Comparison of ENCODE assay signal across 27 cellular contexts in the genomic region with DNA sequence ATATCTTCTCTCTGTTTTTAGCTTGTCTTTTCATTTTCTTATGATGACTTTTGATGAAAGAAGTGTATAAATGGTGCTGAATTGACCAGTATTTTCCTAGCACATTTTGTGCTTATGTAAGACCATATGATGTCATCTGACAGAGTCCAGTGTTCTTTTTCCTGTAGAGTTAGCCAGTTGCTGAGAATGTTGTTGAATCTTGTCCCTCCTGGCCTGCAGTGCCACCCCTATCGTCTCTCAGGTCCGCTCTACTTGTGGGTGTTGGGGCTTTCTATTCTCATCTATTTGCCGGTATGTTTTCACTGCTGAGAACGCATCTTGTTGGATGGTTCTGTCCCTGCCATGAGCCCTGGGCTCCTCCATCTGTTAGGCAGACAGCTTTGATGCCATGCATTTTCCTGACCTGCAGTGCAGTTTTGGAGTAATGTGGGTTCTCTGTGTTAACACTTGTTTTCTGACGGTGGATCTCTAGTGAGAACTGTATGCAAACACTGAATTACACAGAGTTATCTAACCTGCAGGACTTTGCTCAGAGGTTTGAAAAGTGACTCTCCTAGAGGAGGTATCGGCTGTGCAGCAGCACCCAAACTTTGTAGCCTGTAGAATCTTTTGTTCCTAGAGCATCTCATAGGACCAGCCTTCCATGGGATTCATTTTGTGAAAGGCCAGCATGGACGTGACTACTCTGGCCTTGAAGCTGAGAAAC. TPM values are rescaled to one million over a fixed set of nuclear protein-coding genes. Genes with fewer than 3 reads are reported as not detected.
"Had no signal": no experiment of that assay in that cellular context is flagged by ENCODE, and none has a peak within 500 bp of the region (broad histone marks: within the 10 kb centered on the region; RNA-seq: fewer than 3 reads in every experiment).

No MANE protein-coding gene starts in this region.

- H3K4me1 Mint-ChIP-seq: natural killer cell, neural progenitor cell had no signal

- H3K9ac ChIP-seq: neural progenitor cell, parathyroid adenoma had no signal

- H3K79me2 ChIP-seq: parathyroid adenoma had no signal

- H3K4me2 ChIP-seq: neural progenitor cell had no signal

- H3K27me3 Mint-ChIP-seq: activated CD8-positive, alpha-beta T cell treated with anti-CD3 and anti-CD28 coated beads for 36 hours; effector memory CD8-positive, alpha-beta T cell; T-helper 17 cell had no signal

- H3K9me3 ChIP-seq: body of pancreas, heart right ventricle, left lung, thoracic aorta had no signal

- H2AFZ ChIP-seq: neural progenitor cell, parathyroid adenoma had no signal

- H3K4me1 ChIP-seq: body of pancreas, left lung, neural progenitor cell, parathyroid adenoma had no signal

- H3K27me3 ChIP-seq: body of pancreas, heart right ventricle, left lung, neural progenitor cell had no signal

- DNase-seq: activated CD4-positive, alpha-beta T cell treated with anti-CD3 and anti-CD28 coated beads, Interleukin-2, amount 50 U/mL, for 1 hour; activated CD8-positive, alpha-beta T cell treated with anti-CD3 and anti-CD28 coated beads for 36 hours; activated naive CD4-positive, alpha-beta T cell; activated T-cell treated with anti-CD3 and anti-CD28 coated beads, Interleukin-2, amount 50 U/mL, for 4 hours; aorta; body of pancreas; cortex of kidney; effector memory CD8-positive, alpha-beta T cell; erythroblast; foreskin melanocyte; heart right ventricle; kidney glomerular epithelial cell; left lung; mesendoderm; natural killer cell; occipital lobe; right cardiac atrium; stimulated activated CD4-positive, alpha-beta T cell treated with anti-CD3 and anti-CD28 coated beads, Interleukin-2, amount 100 ng/mL, for 48 hours; stimulated activated naive CD4-positive, alpha-beta T cell treated with Interleukin-2 at 50 U/mL for 16 hours; T-helper 17 cell had no signal

- H3K36me3 Mint-ChIP-seq: activated naive CD4-positive, alpha-beta T cell treated with anti-CD3 and anti-CD28 coated beads, Interleukin-2, amount 50 U/mL, for 72 hours; natural killer cell had no signal

- H3K27ac ChIP-seq: body of pancreas, heart right ventricle, left lung, neural progenitor cell, parathyroid adenoma, thoracic aorta had no signal

- H3K4me3 Mint-ChIP-seq: activated CD8-positive, alpha-beta T cell treated with anti-CD3 and anti-CD28 coated beads for 36 hours; activated T-cell treated with anti-CD3 and anti-CD28 coated beads, Interleukin-2, amount 50 U/mL, for 4 hours; effector memory CD8-positive, alpha-beta T cell; natural killer cell; neural progenitor cell; T-helper 17 cell; WTC11 had no signal

- H3K36me3 ChIP-seq: neural progenitor cell, thoracic aorta had no signal

- ATAC-seq: activated CD8-positive, alpha-beta T cell treated with anti-CD3 and anti-CD28 coated beads for 36 hours; activated naive CD4-positive, alpha-beta T cell treated with anti-CD3 and anti-CD28 coated beads, Interleukin-2, amount 50 U/mL, for 72 hours; activated T-cell treated with anti-CD3 and anti-CD28 coated beads, Interleukin-2, amount 50 U/mL, for 4 hours; body of pancreas; effector memory CD8-positive, alpha-beta T cell; heart right ventricle; left lung; natural killer cell; right cardiac atrium; T-helper 17 cell; WTC11 had no signal

- H3K9me3 Mint-ChIP-seq: activated CD8-positive, alpha-beta T cell treated with anti-CD3 and anti-CD28 coated beads for 36 hours; activated naive CD4-positive, alpha-beta T cell treated with anti-CD3 and anti-CD28 coated beads, Interleukin-2, amount 50 U/mL, for 72 hours; activated T-cell treated with anti-CD3 and anti-CD28 coated beads, Interleukin-2, amount 50 U/mL, for 4 hours; effector memory CD8-positive, alpha-beta T cell; natural killer cell; neural progenitor cell; WTC11 had no signal

- H3K27ac Mint-ChIP-seq: activated CD8-positive, alpha-beta T cell treated with anti-CD3 and anti-CD28 coated beads for 36 hours; natural killer cell; neural progenitor cell; T-helper 17 cell; WTC11 had no signal

- H3K4me3 ChIP-seq: body of pancreas, heart right ventricle, left lung, lung, neural progenitor cell, thoracic aorta had no signal

RNA-seq across cellular contexts. Expression of a gene that starts 44.6 kb away (rescaled TPM):
- total RNA-seq: activated CD8-positive, alpha-beta T cell treated with anti-CD3 and anti-CD28 coated beads for 36 hours; activated naive CD4-positive, alpha-beta T cell treated with anti-CD3 and anti-CD28 coated beads, Interleukin-2, amount 50 U/mL, for 72 hours; activated T-cell treated with anti-CD3 and anti-CD28 coated beads, Interleukin-2, amount 50 U/mL, for 4 hours; glomerular endothelial cell; right cardiac atrium had no signal
- polyA plus RNA-seq: right cardiac atrium had no signal
